8 cellular contexts compared by ENCODE assay signal in genomic region chr19:49119411-49120324, GRCh38. TPM values are rescaled to one million over a fixed set of nuclear protein-coding genes. Genes with fewer than 3 reads are reported as not detected.
A peak's percentile ranks its signal among the peaks of the same experiment; 100 is the strongest.
DNase-seq lines count a peak whose midpoint lies in the region; ATAC-seq lines count a peak whose summit lies in the region.

Gene PPFIA3 (plus strand): TSS chr19:49119544. CDS start chr19:49127874, 8,330 bp downstream.

- H3K4me1 Mint-ChIP-seq in activated T-cell treated with anti-CD3 and anti-CD28 coated beads, Interleukin-2, amount 50 U/mL, for 72 hours (ENCODE audit: low read depth): peaks cover 33% of the 10 kb centered on the region
- H3K4me1 Mint-ChIP-seq in naive thymus-derived CD4-positive, alpha-beta T cell: peaks cover 22 to 41% (median 36%) of the 10 kb centered on the region in 7 donors

- POLR2A ChIA-PET in naive thymus-derived CD4-positive, alpha-beta T cell (lab: Charles Lee): interaction anchor here (0.6 kb wide), 2 partner anchors 8 to 214 kb away, joined by 3 read pairs; no protein-coding TSS in a partner anchor

- DNase-seq in C1 segment of cervical spinal cord (lab: John Stamatoyannopoulos, UW): peak in 9 of 14 donors; percentile 6 to 65 (median 39)
- peak; percentile 36 to 41 for DNase-seq in activated T-cell treated with anti-CD3 and anti-CD28 coated beads, Interleukin-2, amount 50 U/mL, for 72 hours
- peak; percentile 35 for DNase-seq in fibroblast of peridontal ligament (ENCODE audit: extremely low read depth)
- DNase-seq in naive thymus-derived CD4-positive, alpha-beta T cell: peak in 2 of 9 donors; percentile 22 to 33

- H3K27me3 Mint-ChIP-seq in activated T-cell treated with anti-CD3 and anti-CD28 coated beads, Interleukin-2, amount 50 U/mL, for 72 hours (ENCODE audit: low read depth): peaks cover 11% of the 10 kb centered on the region
- H3K27me3 Mint-ChIP-seq in naive thymus-derived CD4-positive, alpha-beta T cell: peaks cover 0 to 31% (median 0%) of the 10 kb centered on the region in 5 donors

- no peaks in the 10 kb centered on the region for H3K9me3 Mint-ChIP-seq in activated T-cell treated with anti-CD3 and anti-CD28 coated beads, Interleukin-2, amount 50 U/mL, for 72 hours
- no peaks in the 10 kb centered on the region for H3K9me3 Mint-ChIP-seq in naive thymus-derived CD4-positive, alpha-beta T cell

- peak; percentile 11 to 22 for ATAC-seq in activated T-cell treated with anti-CD3 and anti-CD28 coated beads, Interleukin-2, amount 50 U/mL, for 72 hours (replicated peaks in 1 of 2)
- no peak for ATAC-seq in naive thymus-derived CD4-positive, alpha-beta T cell
- no peak for ATAC-seq in GM19328 (IDR thresholded peaks at IDR 0.05; ENCODE audit: unreplicated experiment)
- no peak for ATAC-seq in GM19467 (IDR thresholded peaks at IDR 0.05; ENCODE audit: unreplicated experiment)
- ATAC-seq in GM18909 (IDR thresholded peaks at IDR 0.05; ENCODE audit: poor library complexity, unreplicated experiment): no peak

- H3K9me3 ChIP-seq in HUES6 (ENCODE audit: control insufficient read depth, insufficient read depth, low read depth, low read length): no peaks in the 10 kb centered on the region
- H3K9me3 ChIP-seq in naive thymus-derived CD4-positive, alpha-beta T cell (ENCODE audit: control insufficient read depth in 2 of 3, low read length in 3 of 3): no peaks in the 10 kb centered on the region

- peak within 1 kb of the TSS; percentile 86 to 96 for H3K4me3 Mint-ChIP-seq in activated T-cell treated with anti-CD3 and anti-CD28 coated beads, Interleukin-2, amount 50 U/mL, for 72 hours
- H3K4me3 Mint-ChIP-seq in naive thymus-derived CD4-positive, alpha-beta T cell: peak within 1 kb of the TSS; percentile 83 to 91 (median 88)

- intact Hi-C loops in naive thymus-derived CD4-positive, alpha-beta T cell (cut with micrococcal nuclease): loop anchor here (1.0 to 10.0 kb wide), 17 partner anchors 9 to 908 kb away; partner anchors contain the start of genes SNRNP70 (in 2 of the 2), ALDH16A1 (in 1 of the 2), BCL2L12 (in 1 of the 2) and DBP (in 1 of the 2)

- H3K4me1 ChIP-seq in HUES6 (ENCODE audit: control insufficient read depth, insufficient read depth, low read length): peaks cover 20% of the 10 kb centered on the region; the same call in 1 of the 2 replicates
- peaks cover 11 to 14% of the 10 kb centered on the region in 2 donors for H3K4me1 ChIP-seq in naive thymus-derived CD4-positive, alpha-beta T cell (ENCODE audit: control insufficient read depth in 2 of 2, insufficient read depth in 2 of 2, low read length in 2 of 2)

- no peaks in the 10 kb centered on the region for H3K36me3 ChIP-seq in HUES6 (ENCODE audit: control insufficient read depth, insufficient read depth, low read length)
- H3K36me3 ChIP-seq in naive thymus-derived CD4-positive, alpha-beta T cell (ENCODE audit: control insufficient read depth in 2 of 3, insufficient read depth in 3 of 3, low read length in 3 of 3): peaks cover 0 to 2% (median 0%) of the 10 kb centered on the region in 3 experiments

- H3K27ac Mint-ChIP-seq in activated T-cell treated with anti-CD3 and anti-CD28 coated beads, Interleukin-2, amount 50 U/mL, for 72 hours: peak within 1 kb of the TSS; percentile 92
- peak within 1 kb of the TSS; percentile 89 to 95 (median 93) for H3K27ac Mint-ChIP-seq in naive thymus-derived CD4-positive, alpha-beta T cell

- peak within 1 kb of the TSS; percentile 85 for H3K9ac ChIP-seq in HUES6 (ENCODE audit: low read length)

- H3K27ac ChIP-seq in HUES6 (ENCODE audit: low read depth, low read length): peak within 1 kb of the TSS; percentile 93
- H3K27ac ChIP-seq in naive thymus-derived CD4-positive, alpha-beta T cell (ENCODE audit: low read depth, low read length): peak within 1 kb of the TSS; percentile 92

- peaks cover 0 to 2% of the 10 kb centered on the region in 2 donors for H3K36me3 Mint-ChIP-seq in activated T-cell treated with anti-CD3 and anti-CD28 coated beads, Interleukin-2, amount 50 U/mL, for 72 hours (ENCODE audit: insufficient read depth in 2 of 2)
- no peaks in the 10 kb centered on the region for H3K36me3 Mint-ChIP-seq in naive thymus-derived CD4-positive, alpha-beta T cell

- CTCF ChIA-PET in naive thymus-derived CD4-positive, alpha-beta T cell (lab: Charles Lee): interaction anchor here (0.7 kb wide), 1 partner anchor 13 kb away, joined by 3 read pairs; no protein-coding TSS in a partner anchor

- H3K4me3 ChIP-seq in HUES6 (ENCODE audit: low read depth, low read length): peak within 1 kb of the TSS; percentile 78
- H3K4me3 ChIP-seq in naive thymus-derived CD4-positive, alpha-beta T cell (ENCODE audit: low read length): peak within 1 kb of the TSS; percentile 83

- H3K27me3 ChIP-seq in HUES6 (ENCODE audit: control insufficient read depth, insufficient read depth, low read length): peaks cover 32% of the 10 kb centered on the region
- H3K27me3 ChIP-seq in naive thymus-derived CD4-positive, alpha-beta T cell (ENCODE audit: control insufficient read depth in 2 of 2, insufficient read depth in 2 of 2, low read length in 2 of 2): no peaks in the 10 kb centered on the region

RNA-seq across cellular contexts. Expression of gene PPFIA3, which starts in this region (rescaled TPM):
- 1 to 10 TPM; 6.2 to 9.0 TPM for total RNA-seq in activated T-cell treated with anti-CD3 and anti-CD28 coated beads, Interleukin-2, amount 50 U/mL, for 72 hours
- total RNA-seq in naive thymus-derived CD4-positive, alpha-beta T cell: 1 to 10 TPM; 2.2 to 4.9 (median 3.3) TPM
- polyA plus RNA-seq in naive thymus-derived CD4-positive, alpha-beta T cell: under 1 TPM; 0.15 to 0.54 TPM

Comparison
In these comparisons a context has a peak if more than half of its experiments do, and no peak if none do; other contexts are left out.
1. ATAC-seq: peak in activated T-cell treated with anti-CD3 and anti-CD28 coated beads, Interleukin-2, amount 50 U/mL, for 72 hours (2 of 2); none in naive thymus-derived CD4-positive, alpha-beta T cell (single experiment), GM19328 (single experiment), GM19467 (single experiment) and GM18909 (single experiment).